ENCODE assay signal across 9 cellular contexts in genomic region chr12:51592034-51592705, GRCh38. TPM values are rescaled to one million over a fixed set of nuclear protein-coding genes. Genes with fewer than 3 reads are reported as not detected.
DNase-seq lines count a peak whose midpoint lies in the region; ATAC-seq and TF ChIP-seq lines count a peak whose summit lies in the region.
"Had no signal": no experiment of that assay in that cellular context is flagged by ENCODE, and none has a peak within 500 bp of the region (broad histone marks: within the 10 kb centered on the region; RNA-seq: fewer than 3 reads in every experiment).

No MANE protein-coding gene starts in this region.

- in situ Hi-C loops in IMR-90 (cut with MboI; ENCODE audit: low sequenced_read_pairs): no loop called here

- no peak overlapping the region; the same call in 2 of the 3 replicates for H2BK15ac ChIP-seq in IMR-90 (ENCODE audit: low read depth, low read length)

- H3K9me1 ChIP-seq in IMR-90 (ENCODE audit: insufficient read depth, low read length): peaks cover 4% of the 10 kb centered on the region; the same call in 1 of the 2 replicates

- ATAC-seq in IMR-90 (ENCODE audit: low read depth): peak; percentile 38
- no peak for ATAC-seq in central memory CD8-positive, alpha-beta T cell (replicated peaks; ENCODE audit: extremely low read depth, poor library complexity, severe bottlenecking)
- no peak for ATAC-seq in natural killer cell
- no peak for ATAC-seq in aorta (ENCODE audit: low FRiP score)
- no peak for ATAC-seq in GM18868 (IDR thresholded peaks at IDR 0.05; ENCODE audit: unreplicated experiment)

- H3K27me3 Mint-ChIP-seq in central memory CD8-positive, alpha-beta T cell: peaks cover 59% of the 10 kb centered on the region
- H3K27me3 Mint-ChIP-seq in natural killer cell (ENCODE audit: low read depth in 2 of 2): peaks cover 51 to 73% of the 10 kb centered on the region in 2 donors

- peaks cover 42% of the 10 kb centered on the region; the same call in 1 of the 2 replicates for H4K20me1 ChIP-seq in IMR-90 (ENCODE audit: insufficient read depth, low read length)

- no peak for TF ChIP-seq RAD21 in IMR-90 (IDR thresholded peaks at IDR 0.05; ENCODE audit: low read length)

- peak overlapping the region; percentile 89 for H3K14ac ChIP-seq in IMR-90 (replicated peaks; ENCODE audit: low read depth, low read length)

- no peak overlapping the region for H3K27ac Mint-ChIP-seq in central memory CD8-positive, alpha-beta T cell (ENCODE audit: low read depth)
- no peak overlapping the region for H3K27ac Mint-ChIP-seq in natural killer cell

- H3K4me1 Mint-ChIP-seq in central memory CD8-positive, alpha-beta T cell: peaks cover 22% of the 10 kb centered on the region
- peaks cover 9 to 23% of the 10 kb centered on the region in 2 donors for H3K4me1 Mint-ChIP-seq in natural killer cell

- H2AFZ ChIP-seq in IMR-90 (replicated peaks; ENCODE audit: low read length, poor library complexity): peak overlapping the region; percentile 79

- POLR2A ChIA-PET in IMR-90 (lab: Charles Lee; ENCODE audit: unreplicated experiment): no interaction called here

- intact Hi-C loops in IMR-90 (cut with micrococcal nuclease) (loop anchor here (5.0 kb wide), 1 partner anchor 220 kb away; a partner anchor contains a TSS), natural killer cell (cut with micrococcal nuclease) (no loop called here), aorta (cut with DNase I) (no loop called here)

- peaks cover 4% of the 10 kb centered on the region for H3K36me3 Mint-ChIP-seq in central memory CD8-positive, alpha-beta T cell (ENCODE audit: insufficient read depth)
- no peaks in the 10 kb centered on the region for H3K36me3 Mint-ChIP-seq in natural killer cell

- H3K4me3 Mint-ChIP-seq in central memory CD8-positive, alpha-beta T cell: peak overlapping the region; percentile 81
- H3K4me3 Mint-ChIP-seq in natural killer cell: peak overlapping the region; percentile 83

- TF ChIP-seq CTCF in IMR-90 (conservative IDR thresholded peaks at IDR 0.05; ENCODE audit: low read depth, low read length) (no peak), natural killer cell (IDR thresholded peaks at IDR 0.05) (no peak), right atrium auricular region (IDR thresholded peaks at IDR 0.05) (no peak)

- no peaks in the 10 kb centered on the region; the same call in 1 of the 2 replicates for H3K4me1 ChIP-seq in IMR-90 (ENCODE audit: control insufficient read depth, insufficient read depth, low read length)
- no peaks in the 10 kb centered on the region for H3K4me1 ChIP-seq in aorta (ENCODE audit: control insufficient read depth in 1 of 2, insufficient read depth in 2 of 2, low read length in 2 of 2)
- H3K4me1 ChIP-seq in right atrium auricular region: peaks cover 0 to 12% of the 10 kb centered on the region in 2 donors

- CTCF ChIA-PET in IMR-90 (lab: Yijun Ruan, JAX): no interaction called here

- no peak; the same call in 1 of the 2 replicates for TF ChIP-seq POLR2A in IMR-90 (IDR thresholded peaks at IDR 0.05; ENCODE audit: low read depth, low read length)

- H2BK5ac ChIP-seq in IMR-90 (ENCODE audit: low read depth, low read length, poor library complexity, severe bottlenecking): peak overlapping the region; percentile 71

- H3K27me3 ChIP-seq in IMR-90 (ENCODE audit: control insufficient read depth, insufficient read depth, low read length) (no peaks in the 10 kb centered on the region), aorta (ENCODE audit: control insufficient read depth in 1 of 2, insufficient read depth in 2 of 2, low read length in 1 of 2) (peaks cover 0 to 1% of the 10 kb centered on the region in 2 donors), right atrium auricular region (peaks cover 0 to 5% of the 10 kb centered on the region in 2 donors)

- H4K91ac ChIP-seq in IMR-90 (ENCODE audit: insufficient read depth, low read depth, low read length): peak overlapping the region; percentile 88; the same call in 1 of the 2 replicates

- peak overlapping the region; percentile 62; the same call in 1 of the 2 replicates for H3K56ac ChIP-seq in IMR-90 (ENCODE audit: extremely low read depth, insufficient read depth, low read length)

- peak overlapping the region; percentile 96 for H3K4me2 ChIP-seq in IMR-90 (ENCODE audit: low read depth, low read length)

- peaks cover 5 to 58% of the 10 kb centered on the region in 2 experiments for H3K79me1 ChIP-seq in IMR-90 (ENCODE audit: low read depth in 1 of 2, low read length in 2 of 2)

- H3K36me3 ChIP-seq in IMR-90 (ENCODE audit: control insufficient read depth, insufficient read depth, low read length) (no peaks in the 10 kb centered on the region), aorta (ENCODE audit: control insufficient read depth in 1 of 2, insufficient read depth in 2 of 2, low read length in 1 of 2) (no peaks in the 10 kb centered on the region), right atrium auricular region (no peaks in the 10 kb centered on the region)
- H3K36me3 ChIP-seq: heart right ventricle had no signal

- peak overlapping the region; percentile 98 for H2AK9ac ChIP-seq in IMR-90 (replicated peaks; ENCODE audit: low read depth, low read length, poor library complexity)

- peak overlapping the region; percentile 92 for H3K4ac ChIP-seq in IMR-90 (ENCODE audit: low read depth, low read length)

- H2BK20ac ChIP-seq in IMR-90 (ENCODE audit: low read depth, low read length): peak overlapping the region; percentile 93

- peak overlapping the region; percentile 67; the same call in 1 of the 2 replicates for H4K5ac ChIP-seq in IMR-90 (ENCODE audit: low read depth, low read length)

- peak overlapping the region; percentile 88 for H3K23ac ChIP-seq in IMR-90 (ENCODE audit: low read depth, low read length)

- DNase-seq in COLO829 (ENCODE audit: low spot score) (peak; percentile 8), IMR-90 (peak; percentile 79), natural killer cell (no peak), aorta (no peak), right atrium auricular region (ENCODE audit: low spot score) (no peak), ureter (ENCODE audit: low spot score) (no peak)
- no peak for DNase-seq in central memory CD8-positive, alpha-beta T cell (ENCODE audit: low spot score in 2 of 2)

- H3K9me3 ChIP-seq in IMR-90 (ENCODE audit: control insufficient read depth, insufficient read depth, low read length): no peaks in the 10 kb centered on the region
- no peaks in the 10 kb centered on the region for H3K9me3 ChIP-seq in aorta (ENCODE audit: control insufficient read depth, low read length)
- no peaks in the 10 kb centered on the region for H3K9me3 ChIP-seq in right atrium auricular region
- H3K9me3 ChIP-seq: heart right ventricle had no signal

- H2AK5ac ChIP-seq in IMR-90 (ENCODE audit: low read depth, low read length): peak overlapping the region; percentile 94

- H3K18ac ChIP-seq in IMR-90 (ENCODE audit: low read depth, low read length): 0 out of 2 replicates have a peak overlapping the region, but pooled peaks have one; percentile 46

- peak overlapping the region; percentile 46 for H3K9ac ChIP-seq in IMR-90 (ENCODE audit: low read depth, low read length)

- no TSS peak for BruUV-seq in IMR-90 (replicated peaks; lab: Mats Ljungman, UMichigan)

- peak overlapping the region; percentile 68 for H3K27ac ChIP-seq in IMR-90 (ENCODE audit: insufficient read depth, low read length)
- H3K27ac ChIP-seq in aorta (ENCODE audit: low read depth in 1 of 2, low read length in 2 of 2): no peak overlapping the region
- no peak overlapping the region for H3K27ac ChIP-seq in right atrium auricular region
- H3K27ac ChIP-seq: heart right ventricle had no signal

- peak overlapping the region; percentile 36 to 70; a peak in 2 of 4 replicates for H4K8ac ChIP-seq in IMR-90 (ENCODE audit: low read depth in 2 of 2, low read length in 2 of 2)

- WGBS in IMR-90 (ENCODE audit: extremely low coverage in 2 of 2, insufficient read length in 1 of 2), 2 experiments: 0% methylated on average over 1 of the region's 11 CpGs; no CpG with 5 or more reads in 1 of the 2 experiments
- WGBS in aorta, 2 donors: 3 to 4% methylated on average over 9 to 11 of the region's 11 CpGs

- peak overlapping the region; percentile 93 for H2BK120ac ChIP-seq in IMR-90 (ENCODE audit: low read depth, low read length)

- dilution Hi-C loops in IMR-90 (cut with HindIII; ENCODE audit: low sequenced_read_pairs, unreplicated experiment): no loop called here

- no peaks in the 10 kb centered on the region for H3K9me3 Mint-ChIP-seq in central memory CD8-positive, alpha-beta T cell
- no peaks in the 10 kb centered on the region for H3K9me3 Mint-ChIP-seq in natural killer cell

- H3K4me3 ChIP-seq in IMR-90 (ENCODE audit: insufficient read depth, low read depth, low read length): peak overlapping the region; percentile 69
- no peak overlapping the region for H3K4me3 ChIP-seq in aorta (ENCODE audit: low read length in 2 of 2)
- no peak overlapping the region for H3K4me3 ChIP-seq in right atrium auricular region

TF ChIP-seq in IMR-90, 13 proteins besides CTCF, POLR2A, EP300 and RAD21:
- 0 out of 2 replicates have a peak, but pooled peaks have one; percentile 12 for TF ChIP-seq MAFK (IDR thresholded peaks at IDR 0.05; ENCODE audit: low read depth, low read length)
- no peak for TF ChIP-seq MAZ (IDR thresholded peaks at IDR 0.05; ENCODE audit: borderline replicate concordance, low read depth, low read length)
- no peak for TF ChIP-seq CHD1 (IDR thresholded peaks at IDR 0.05; ENCODE audit: low read depth, low read length)
- TF ChIP-seq ELK1 (IDR thresholded peaks at IDR 0.05; ENCODE audit: borderline replicate concordance, low read depth, low read length): no peak
- no peak for TF ChIP-seq MXI1 (IDR thresholded peaks at IDR 0.05; ENCODE audit: borderline replicate concordance, low read depth, low read length)
TF ChIP-seq in IMR-90: peak in this region for 1.

RNA-seq across cellular contexts. Expression of gene SCN8A, which starts 1.1 kb away (rescaled TPM):
- total RNA-seq in IMR-90 (2012; rRNA removed) (14.7 and 19.7 TPM in 2 replicates), natural killer cell (under 1 TPM; 0.42 to 0.66 (median 0.65) TPM), aorta (under 1 TPM; 0.42 to 0.48 TPM), right atrium auricular region (under 1 TPM; 0.19 to 0.24 TPM), ureter (2.2 TPM)
- polyA plus RNA-seq in IMR-90 (2012; rRNA removed) (6.1 and 6.9 TPM in 2 replicates), aorta (under 1 TPM; under 0.01 to 0.13 TPM)
- polyA plus RNA-seq in IMR-90 (2012; cell fraction: cytosol; rRNA removed): 2.1 and 2.6 TPM in 2 replicates
- polyA plus RNA-seq in IMR-90 (2012; cell fraction: nucleus; rRNA removed; ENCODE audit: low replicate concordance): 16.1 and 41.1 TPM in 2 replicates

Comparison
In these comparisons a context has a peak if more than half of its experiments do, and no peak if none do; other contexts are left out.
1. DNase-seq: peak in COLO829 (single experiment) and IMR-90 (single experiment); none in central memory CD8-positive, alpha-beta T cell (0 of 2), natural killer cell (single experiment), aorta (0 of 2), right atrium auricular region (single experiment) and ureter (single experiment).